28 cellular contexts compared by ENCODE assay signal in the genomic region with DNA sequence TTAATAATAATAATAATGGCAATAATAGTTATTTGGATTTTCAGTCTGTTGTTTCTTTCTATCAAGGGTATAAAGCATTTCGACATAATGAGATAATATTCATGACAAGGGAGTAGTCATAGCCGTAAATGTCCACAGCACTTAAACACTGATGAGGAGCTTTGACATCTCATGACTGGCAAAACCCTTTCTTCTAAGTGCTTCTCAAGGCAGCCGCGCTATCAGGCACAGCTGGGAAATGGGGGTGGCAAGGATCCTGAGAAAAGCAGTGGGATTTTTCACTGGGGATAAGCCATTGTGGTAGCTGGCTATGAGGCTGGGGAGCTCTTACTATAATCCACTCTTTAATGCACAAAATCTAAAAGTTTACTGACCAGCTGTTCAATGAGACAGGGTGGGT.
"Had no signal": no experiment of that assay in that cellular context is flagged by ENCODE, and none has a peak within 500 bp of the region (broad histone marks: within the 10 kb centered on the region; RNA-seq: fewer than 3 reads in every experiment).

No MANE protein-coding gene starts in this region.

- H3K9me3 ChIP-seq: left ventricle myocardium inferior, neutrophil, pancreas, stomach, suprapubic skin, tibial nerve, uterus had no signal

- H3K27ac ChIP-seq: left ventricle myocardium inferior, neutrophil, pancreas, suprapubic skin had no signal

- H3K4me3 ChIP-seq: left ventricle myocardium inferior, pancreas, stomach, suprapubic skin, tibial nerve, uterus had no signal

- ATAC-seq: activated CD8-positive, alpha-beta memory T cell treated with anti-CD3 and anti-CD28 coated beads, Interleukin-2, amount 10 ng/mL, durations not matched to agents 7 days and 5 days; activated CD8-positive, alpha-beta T cell treated with anti-CD3 and anti-CD28 coated beads for 36 hours; activated naive CD8-positive, alpha-beta T cell treated with anti-CD3 and anti-CD28 coated beads, Interleukin-2, amount 50 U/mL, for 24 hours; natural killer cell treated with Interleukin-12 subunit alpha and Interleukin-12 subunit beta and Interleukin-15 and Interleukin-18, amount 100 ng/mL, for 72 hours; pancreas; right cardiac atrium; stimulated activated memory B cell treated with anti-CD40 and anti-IgM and Interleukin-4, amounts not matched to agents 10 μg/mL and 1 μg/mL and 100 μg/mL, for 72 hours; T-helper 17 cell had no signal

- H3K36me3 ChIP-seq: left ventricle myocardium inferior, neutrophil, pancreas, stomach, suprapubic skin, tibial nerve, uterus had no signal

- H3K4me1 ChIP-seq: pancreas had no signal

- H3K27me3 ChIP-seq: neutrophil, stomach, suprapubic skin, tibial nerve, uterus had no signal

- DNase-seq: activated CD4-positive, alpha-beta T cell treated with anti-CD3 and anti-CD28 coated beads for 48 hours; activated CD4-positive, CD25-positive, alpha-beta regulatory T cell; activated CD8-positive, alpha-beta memory T cell treated with anti-CD3 and anti-CD28 coated beads, Interleukin-2, amount 10 ng/mL, durations not matched to agents 7 days and 5 days; activated CD8-positive, alpha-beta T cell treated with anti-CD3 and anti-CD28 coated beads for 36 hours; activated gamma-delta T cell; activated naive CD4-positive, alpha-beta T cell treated with anti-CD3 and anti-CD28 coated beads, Interleukin-2, amount 50 U/mL, for 16 hours; activated naive CD8-positive, alpha-beta T cell treated with anti-CD3 and anti-CD28 coated beads, Interleukin-2, amount 50 U/mL, for 24 hours; activated T-cell treated with anti-CD3 and anti-CD28 coated beads for 4 hours; aorta; caudate nucleus; effector CD4-positive, alpha-beta T cell; erythroblast; hippocampal formation; left ventricle myocardium inferior; mammary epithelial cell; midbrain; pancreas; right cardiac atrium; small intestine; stimulated activated CD4-positive, alpha-beta T cell treated with anti-CD3 and anti-CD28 coated beads, Interleukin-15, amount 100 ng/mL, for 24 hours; stomach; T-helper 17 cell; uterus had no signal
